In genomic region chr10:122323941-122324675, GRCh38 we compare ENCODE assay signal across 1 cellular context.
TF ChIP-seq lines count a peak whose summit lies in the region.

No MANE protein-coding gene starts in this region.

TF ChIP-seq in neural cell, 6 proteins besides CTCF, POLR2A, EP300 and RAD21 (continued from another document):
- no peak for TF ChIP-seq REST (IDR thresholded peaks at IDR 0.05; ENCODE audit: borderline replicate concordance)
- TF ChIP-seq EZH2 (IDR thresholded peaks at IDR 0.05; ENCODE audit: borderline replicate concordance, insufficient read depth, low read length, poor library complexity, severe bottlenecking): no peak
- TF ChIP-seq TAF1 (IDR thresholded peaks at IDR 0.05; ENCODE audit: low read depth): no peak
- TF ChIP-seq SMC3 (conservative IDR thresholded peaks at IDR 0.05; ENCODE audit: poor library complexity): no peak
